In the genomic region with DNA sequence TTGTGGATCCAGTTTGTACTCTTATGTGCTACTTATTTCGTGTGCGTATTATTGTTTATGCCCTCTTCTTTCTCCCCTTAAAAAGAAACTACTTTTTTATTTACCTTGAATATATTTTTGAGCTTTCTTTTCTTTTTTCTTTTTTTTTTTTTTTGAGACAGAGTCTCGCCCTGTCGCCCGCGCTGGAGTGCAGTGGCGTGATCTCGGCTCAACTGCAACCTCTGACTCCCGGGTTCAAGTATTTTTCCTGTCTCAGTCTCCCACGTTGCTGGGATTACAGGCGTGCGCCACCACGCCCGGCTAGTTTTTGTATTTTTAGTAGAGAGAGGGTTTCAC, we compare ENCODE assay signal across 8 cellular contexts. TPM values are rescaled to one million over a fixed set of nuclear protein-coding genes. Genes with fewer than 3 reads are reported as not detected.
DNase-seq lines count a peak whose midpoint lies in the region; ATAC-seq and TF ChIP-seq lines count a peak whose summit lies in the region.

No MANE protein-coding gene starts in this region.

- in situ Hi-C loops in ACHN (cut with HindIII; ENCODE audit: low pct_ligation_motif_present, low pct_unique_long_range_greater_than_20kb, low sequenced_read_pairs) = no loop called here

- H3K27me3 Mint-ChIP-seq in dendritic cell treated with granulocyte-macrophage colony-stimulating factor and Interleukin-4, amounts not matched to agents 40 ng/mL and 50 ng/mL, for 4 days = no peaks in the 10 kb centered on the region
- no peaks in the 10 kb centered on the region for H3K27me3 Mint-ChIP-seq in natural killer cell treated with Interleukin-12 subunit alpha and Interleukin-12 subunit beta and Interleukin-15 and Interleukin-18, amount 100 ng/mL, for 72 hours

- DNase-seq in AG10803 (ENCODE audit: low read depth) (no peak), Karpas-422 (no peak), inferior parietal cortex (ENCODE audit: extremely low spot score) (no peak), mucosa of gallbladder (ENCODE audit: low spot score) (no peak), ACHN (no peak), mesenteric fat pad (ENCODE audit: low spot score) (no peak)
- no peak for DNase-seq in natural killer cell treated with Interleukin-12 subunit alpha and Interleukin-12 subunit beta and Interleukin-15 and Interleukin-18, amount 100 ng/mL, for 72 hours (ENCODE audit: low spot score)

- H3K79me2 ChIP-seq in Karpas-422 (ENCODE audit: low read length) = peaks cover 59% of the 10 kb centered on the region

- no peaks in the 10 kb centered on the region for H3K9me2 ChIP-seq in Karpas-422 (replicated peaks; ENCODE audit: insufficient read depth, low read length)

- H3K27me3 ChIP-seq in Karpas-422 (ENCODE audit: low read length) = no peaks in the 10 kb centered on the region

- intact Hi-C loops in dendritic cell treated with granulocyte-macrophage colony-stimulating factor and Interleukin-4, amounts not matched to agents 40 ng/mL and 50 ng/mL, for 4 days (cut with micrococcal nuclease) = loop anchor here (1.0 to 10.0 kb wide), 4 partner anchors 22 to 1247 kb away; a partner anchor contains a TSS

- peaks cover 57% of the 10 kb centered on the region for H3K4me1 ChIP-seq in Karpas-422 (ENCODE audit: low read length)

- H3K4me2 ChIP-seq in Karpas-422 (ENCODE audit: low read depth, low read length, poor library complexity, severe bottlenecking) = peak overlapping the region; percentile 91

- H3K4me3 Mint-ChIP-seq in dendritic cell treated with granulocyte-macrophage colony-stimulating factor and Interleukin-4, amounts not matched to agents 40 ng/mL and 50 ng/mL, for 4 days = peak overlapping the region; percentile 59
- peak overlapping the region; percentile 99 for H3K4me3 Mint-ChIP-seq in natural killer cell treated with Interleukin-12 subunit alpha and Interleukin-12 subunit beta and Interleukin-15 and Interleukin-18, amount 100 ng/mL, for 72 hours

- peaks cover 13% of the 10 kb centered on the region; the same call in 1 of the 2 replicates for H3K36me3 ChIP-seq in Karpas-422 (ENCODE audit: insufficient read depth, low read length)

- no peak overlapping the region for H2AFZ ChIP-seq in Karpas-422 (ENCODE audit: low read length)

- peak overlapping the region; percentile 78 for H3K9ac ChIP-seq in Karpas-422 (ENCODE audit: low read length)

- H3K36me3 Mint-ChIP-seq in dendritic cell treated with granulocyte-macrophage colony-stimulating factor and Interleukin-4, amounts not matched to agents 40 ng/mL and 50 ng/mL, for 4 days (ENCODE audit: low read depth) = peaks cover 14% of the 10 kb centered on the region
- no peaks in the 10 kb centered on the region for H3K36me3 Mint-ChIP-seq in natural killer cell treated with Interleukin-12 subunit alpha and Interleukin-12 subunit beta and Interleukin-15 and Interleukin-18, amount 100 ng/mL, for 72 hours

- no peaks in the 10 kb centered on the region for H3K9me3 Mint-ChIP-seq in dendritic cell treated with granulocyte-macrophage colony-stimulating factor and Interleukin-4, amounts not matched to agents 40 ng/mL and 50 ng/mL, for 4 days
- no peaks in the 10 kb centered on the region for H3K9me3 Mint-ChIP-seq in natural killer cell treated with Interleukin-12 subunit alpha and Interleukin-12 subunit beta and Interleukin-15 and Interleukin-18, amount 100 ng/mL, for 72 hours

- no peak overlapping the region for H3K27ac Mint-ChIP-seq in dendritic cell treated with granulocyte-macrophage colony-stimulating factor and Interleukin-4, amounts not matched to agents 40 ng/mL and 50 ng/mL, for 4 days
- peak overlapping the region; percentile 98 to 99 for H3K27ac Mint-ChIP-seq in natural killer cell treated with Interleukin-12 subunit alpha and Interleukin-12 subunit beta and Interleukin-15 and Interleukin-18, amount 100 ng/mL, for 72 hours

- TF ChIP-seq CTCF in AG10803 (conservative IDR thresholded peaks at IDR 0.05; ENCODE audit: low read length) = no peak

- no peak overlapping the region for H3K27ac ChIP-seq in Karpas-422 (ENCODE audit: low read length)

- H3K4me1 Mint-ChIP-seq in dendritic cell treated with granulocyte-macrophage colony-stimulating factor and Interleukin-4, amounts not matched to agents 40 ng/mL and 50 ng/mL, for 4 days (ENCODE audit: low read depth) = peaks cover 23% of the 10 kb centered on the region
- H3K4me1 Mint-ChIP-seq in natural killer cell treated with Interleukin-12 subunit alpha and Interleukin-12 subunit beta and Interleukin-15 and Interleukin-18, amount 100 ng/mL, for 72 hours (ENCODE audit: low read depth in 2 of 2) = peaks cover 43 to 57% of the 10 kb centered on the region in 2 donors

- peaks cover 42% of the 10 kb centered on the region for H4K20me1 ChIP-seq in Karpas-422 (ENCODE audit: insufficient read depth, low read depth, low read length)

- peak overlapping the region; percentile 87 for H3K4me3 ChIP-seq in AG10803 (ENCODE audit: low read length)
- peak overlapping the region; percentile 85 for H3K4me3 ChIP-seq in Karpas-422 (ENCODE audit: low read length)

- no peak for ATAC-seq in natural killer cell treated with Interleukin-12 subunit alpha and Interleukin-12 subunit beta and Interleukin-15 and Interleukin-18, amount 100 ng/mL, for 72 hours

- no peaks in the 10 kb centered on the region for H3K9me3 ChIP-seq in Karpas-422 (ENCODE audit: low read length)

RNA-seq across cellular contexts. Expression of a gene that starts 1.5 kb away (rescaled TPM):
- total RNA-seq in Karpas-422 (2014; rRNA removed; shearing (Covaris generic); ENCODE audit: low replicate concordance) = 38.5 and 54.6 TPM in 2 replicates
- 10 to 100 TPM; 42.1 to 44.5 TPM for total RNA-seq in natural killer cell treated with Interleukin-12 subunit alpha and Interleukin-12 subunit beta and Interleukin-15 and Interleukin-18, amount 100 ng/mL, for 72 hours
- total RNA-seq in mucosa of gallbladder (42.9 TPM), mesenteric fat pad (16.7 TPM)

RNA-seq across cellular contexts. Expression of a gene that starts 21.9 kb away (rescaled TPM):
- total RNA-seq in Karpas-422 (2014; rRNA removed; shearing (Covaris generic); ENCODE audit: low replicate concordance) = 2,449 and 2,497 TPM in 2 replicates
- total RNA-seq in natural killer cell treated with Interleukin-12 subunit alpha and Interleukin-12 subunit beta and Interleukin-15 and Interleukin-18, amount 100 ng/mL, for 72 hours = 1,000 to 10,000 TPM; 1,441 to 1,468 TPM
- total RNA-seq in mucosa of gallbladder = 518 TPM
- 671 TPM for total RNA-seq in mesenteric fat pad

RNA-seq across cellular contexts. Expression of a gene that starts 55.1 kb away (rescaled TPM):
- total RNA-seq in Karpas-422 (2014; rRNA removed; shearing (Covaris generic); ENCODE audit: low replicate concordance) = not detected in 2 replicates
- under 1 TPM in 1 of 2 donors, not detected in 1; 0.45 TPM for total RNA-seq in natural killer cell treated with Interleukin-12 subunit alpha and Interleukin-12 subunit beta and Interleukin-15 and Interleukin-18, amount 100 ng/mL, for 72 hours
- total RNA-seq in mucosa of gallbladder = not detected
- total RNA-seq in mesenteric fat pad = not detected
